ENCODE assay signal across 8 cellular contexts in genomic region chr17:31008374-31009035, GRCh38. TPM values are rescaled to one million over a fixed set of nuclear protein-coding genes. Genes with fewer than 3 reads are reported as not detected.
DNase-seq lines count a peak whose midpoint lies in the region; ATAC-seq and TF ChIP-seq lines count a peak whose summit lies in the region.

No MANE protein-coding gene starts in this region.

- peak overlapping the region; percentile 98 for H2AFZ ChIP-seq in parathyroid adenoma

- H3K4me3 ChIP-seq in adrenal gland = peak overlapping the region in 3 of 4 donors; percentile 11 to 86 (median 68)
- peak overlapping the region; percentile 40 for H3K4me3 ChIP-seq in parathyroid adenoma (ENCODE audit: low read depth, low read length)
- peak overlapping the region; percentile 82 to 83 for H3K4me3 ChIP-seq in tibial artery

- intact Hi-C loops in adrenal gland (cut with DNase I) (no loop called here), left cardiac atrium (cut with DNase I) (no loop called here), tibial artery (cut with DNase I; ENCODE audit: low total_unique reads) (no loop called here)

- no peaks in the 10 kb centered on the region for H3K36me3 ChIP-seq in adrenal gland (replicated peaks in 1 of 2)
- H3K36me3 ChIP-seq in parathyroid adenoma (ENCODE audit: control insufficient read depth, insufficient read depth, low read length) = no peaks in the 10 kb centered on the region
- peaks cover 0 to 11% (median 6%) of the 10 kb centered on the region in 3 donors for H3K36me3 ChIP-seq in tibial artery

- ATAC-seq in HG02678 (IDR thresholded peaks at IDR 0.05; ENCODE audit: unreplicated experiment) = peak; percentile 61
- peak; percentile 85 to 93 for ATAC-seq in left cardiac atrium

- WGBS in adrenal gland, 4 donors = 2 to 9% (median 4%) methylated on average over 9 to 65 of the region's 65 CpGs

- TF ChIP-seq POLR2A in adrenal gland (IDR thresholded peaks at IDR 0.05) = peak in 1 of 2 donors; percentile 62

- H3K27me3 ChIP-seq in adrenal gland (no peaks in the 10 kb centered on the region), parathyroid adenoma (ENCODE audit: control insufficient read depth, insufficient read depth, low read length) (no peaks in the 10 kb centered on the region), tibial artery (no peaks in the 10 kb centered on the region)

- peaks cover 18% of the 10 kb centered on the region for H3K79me2 ChIP-seq in parathyroid adenoma

- peak overlapping the region; percentile 42 for H3K4me2 ChIP-seq in parathyroid adenoma (ENCODE audit: low read length)

- peak; percentile 54 for DNase-seq in EH (ENCODE audit: low read depth)
- DNase-seq in SKM-1 treated with dmso at 0.1 percent for 144 hours (lab: John Stamatoyannopoulos, UW; ENCODE audit: unreplicated experiment) = peak; percentile 48
- DNase-seq in adrenal gland = peak; percentile 53 to 68 (median 55)
- peak; percentile 65 for DNase-seq in left cardiac atrium
- DNase-seq in tibial artery = peak; percentile 44 to 79
- DNase-seq in NCI-H2196 (lab: John Stamatoyannopoulos, UW; ENCODE audit: unreplicated experiment) = no peak

- H3K27ac ChIP-seq in adrenal gland (peak overlapping the region in 4 of 5 donors; percentile 59 to 80 (median 76)), parathyroid adenoma (peak overlapping the region; percentile 92), tibial artery (peak overlapping the region; percentile 96 to 98)

- H3K4me1 ChIP-seq in adrenal gland (replicated peaks in 1 of 2) = no peaks in the 10 kb centered on the region
- no peaks in the 10 kb centered on the region for H3K4me1 ChIP-seq in parathyroid adenoma
- H3K4me1 ChIP-seq in tibial artery = peaks cover 0 to 26% (median 0%) of the 10 kb centered on the region in 4 donors

- TF ChIP-seq CTCF in adrenal gland (IDR thresholded peaks at IDR 0.05) (no peak), parathyroid adenoma (IDR thresholded peaks at IDR 0.05) (no peak), tibial artery (IDR thresholded peaks at IDR 0.05) (no peak)

- H3K9me3 ChIP-seq in adrenal gland (replicated peaks in 1 of 3) (no peaks in the 10 kb centered on the region), parathyroid adenoma (ENCODE audit: control insufficient read depth, low read length) (no peaks in the 10 kb centered on the region), tibial artery (no peaks in the 10 kb centered on the region)

- peak overlapping the region; percentile 70 for H3K9ac ChIP-seq in parathyroid adenoma

RNA-seq across cellular contexts. Expression of gene RNF135, which starts 37.7 kb away (rescaled TPM):
- total RNA-seq in adrenal gland = 10 to 100 TPM; 15.7 to 35.6 (median 22.7) TPM
- 10 to 100 TPM; 11.0 to 23.7 (median 21.6) TPM for polyA plus RNA-seq in adrenal gland
- total RNA-seq in left cardiac atrium = 10 to 100 TPM in 1 of 2 donors, 1 to 10 TPM in 1; 8.8 to 12.0 TPM
